ENCODE assay signal across 9 cellular contexts in genomic region chr18:12744103-12744502, GRCh38. TPM values are rescaled to one million over a fixed set of nuclear protein-coding genes. Genes with fewer than 3 reads are reported as not detected.
DNase-seq lines count a peak whose midpoint lies in the region; ATAC-seq, FAIRE-seq and TF ChIP-seq lines count a peak whose summit lies in the region.
"Had no signal": no experiment of that assay in that cellular context is flagged by ENCODE, and none has a peak within 500 bp of the region (broad histone marks: within the 10 kb centered on the region; RNA-seq: fewer than 3 reads in every experiment).

No MANE protein-coding gene starts in this region.

- H3K4me2 ChIP-seq in neural progenitor cell, result no peak overlapping the region

- no peaks in the 10 kb centered on the region for H3K36me3 Mint-ChIP-seq in neural progenitor cell

- H3K9me3 ChIP-seq in neural progenitor cell (ENCODE audit: low read depth), result no peaks in the 10 kb centered on the region
- H3K9me3 ChIP-seq: SJSA1 had no signal

- H3K4me1 Mint-ChIP-seq in neural progenitor cell, result no peaks in the 10 kb centered on the region

- H3K27ac ChIP-seq in neural progenitor cell, result no peak overlapping the region
- H3K27ac ChIP-seq: SJSA1 had no signal

- H4K20me1 ChIP-seq in neural progenitor cell (ENCODE audit: low read depth), result no peaks in the 10 kb centered on the region

- H3F3A ChIP-seq in neural progenitor cell (ENCODE audit: low read depth), result no peaks in the 10 kb centered on the region

- peak; percentile 68 for TF ChIP-seq CTCF in epithelial cell of proximal tubule (conservative IDR thresholded peaks at IDR 0.05; ENCODE audit: low read depth, low read length)
- TF ChIP-seq CTCF in neural progenitor cell (IDR thresholded peaks at IDR 0.05), result peak; percentile 40

- H3K79me2 ChIP-seq in neural progenitor cell (ENCODE audit: low read depth), result no peaks in the 10 kb centered on the region

- ATAC-seq in HG03442 (IDR thresholded peaks at IDR 0.05; ENCODE audit: unreplicated experiment) (no peak), GM18861 (IDR thresholded peaks at IDR 0.05; ENCODE audit: unreplicated experiment) (no peak)

- no peak overlapping the region for H2AFZ ChIP-seq in neural progenitor cell (replicated peaks)

- H3K4me3 ChIP-seq in epithelial cell of proximal tubule (ENCODE audit: low read depth, low read length) (no peak overlapping the region), neural progenitor cell (no peak overlapping the region)
- H3K4me3 ChIP-seq: SJSA1 had no signal

- in situ Hi-C loops in Caki2 (cut with HindIII; ENCODE audit: low pct_unique_long_range_greater_than_20kb, low sequenced_read_pairs), result no loop called here

- no peaks in the 10 kb centered on the region for H3K4me1 ChIP-seq in neural progenitor cell

- H3K27ac Mint-ChIP-seq in neural progenitor cell, result no peak overlapping the region

- peaks cover 2% of the 10 kb centered on the region for H3K9me3 Mint-ChIP-seq in neural progenitor cell

- no peak for FAIRE-seq in HTR-8/SVneo (lab: Jason Lieb, UNC)

- H3K9ac ChIP-seq in neural progenitor cell, result no peak overlapping the region

- H3K36me3 ChIP-seq in neural progenitor cell, result no peaks in the 10 kb centered on the region
- H3K36me3 ChIP-seq: SJSA1 had no signal

- no peaks in the 10 kb centered on the region for H3K27me3 ChIP-seq in neural progenitor cell
- H3K27me3 ChIP-seq: SJSA1 had no signal

- no peak overlapping the region for H3K4me3 Mint-ChIP-seq in neural progenitor cell

- peaks cover 2% of the 10 kb centered on the region for H3K27me3 Mint-ChIP-seq in neural progenitor cell (ENCODE audit: insufficient read depth, low read depth)

- DNase-seq in Caki2 (ENCODE audit: low read depth) (peak; percentile 44), HTR-8/SVneo (ENCODE audit: insufficient read length, low spot score) (peak; percentile 65), RPMI7951 (ENCODE audit: low read depth) (peak; percentile 65), epithelial cell of proximal tubule (ENCODE audit: low read depth) (peak; percentile 32), neural progenitor cell (ENCODE audit: low spot score) (no peak)
- DNase-seq in stimulated activated CD8-positive, alpha-beta memory T cell treated with anti-CD3 and anti-CD28 coated beads, Interleukin-4, amount 100 ng/mL, for 48 hours, result no peak

RNA-seq across cellular contexts. Expression of gene PSMG2, which starts 41.3 kb away (rescaled TPM):
- total RNA-seq in Caki2 (2014; rRNA removed; shearing (Covaris generic); ENCODE audit: low replicate concordance), result 97.2 and 115 TPM in 2 replicates
- 168 and 188 TPM in 2 replicates for total RNA-seq in RPMI7951 (2014; rRNA removed; shearing (Covaris generic))
- total RNA-seq in epithelial cell of proximal tubule (94.2 and 96.5 TPM in 2 replicates), neural progenitor cell (ENCODE audit: low replicate concordance) (69.4 and 96.8 TPM in 2 replicates)

RNA-seq across cellular contexts. Expression of gene CEP76, which starts 41.6 kb away (rescaled TPM):
- total RNA-seq in Caki2 (2014; rRNA removed; shearing (Covaris generic); ENCODE audit: low replicate concordance), result 21.5 and 22.4 TPM in 2 replicates
- total RNA-seq in RPMI7951 (2014; rRNA removed; shearing (Covaris generic)), result 10.7 and 14.7 TPM in 2 replicates
- total RNA-seq in epithelial cell of proximal tubule (9.5 and 21.2 TPM in 2 replicates), neural progenitor cell (ENCODE audit: low replicate concordance) (24.3 and 44.8 TPM in 2 replicates)

Comparison
In these comparisons a context has a peak if more than half of its experiments do, and no peak if none do; other contexts are left out.
1. DNase-seq: peak in Caki2 (single experiment), HTR-8/SVneo (single experiment), RPMI7951 (single experiment) and epithelial cell of proximal tubule (single experiment); none in neural progenitor cell (single experiment) and stimulated activated CD8-positive, alpha-beta memory T cell treated with anti-CD3 and anti-CD28 coated beads, Interleukin-4, amount 100 ng/mL, for 48 hours (single experiment).